In genomic region chrX:41108684-41109205, GRCh38 we compare ENCODE assay signal across 1 cellular context.
TF ChIP-seq lines count a peak whose summit lies in the region.

No MANE protein-coding gene starts in this region.

TF ChIP-seq in WTC11, 78 proteins besides CTCF, POLR2A, EP300 and RAD21:
- no peak for TF ChIP-seq ZNF425 (CRISPR knock-in tag; conservative IDR thresholded peaks at IDR 0.05)
- TF ChIP-seq CREB1 (CRISPR knock-in tag; IDR thresholded peaks at IDR 0.05), result no peak
- TF ChIP-seq SOX15 (CRISPR knock-in tag; IDR thresholded peaks at IDR 0.05), result no peak
- TF ChIP-seq ZNF512 (CRISPR knock-in tag; IDR thresholded peaks at IDR 0.05; ENCODE audit: borderline replicate concordance), result no peak
- TF ChIP-seq ZNF532 (CRISPR knock-in tag; IDR thresholded peaks at IDR 0.05; ENCODE audit: borderline replicate concordance), result no peak
- TF ChIP-seq, protein P1, sequence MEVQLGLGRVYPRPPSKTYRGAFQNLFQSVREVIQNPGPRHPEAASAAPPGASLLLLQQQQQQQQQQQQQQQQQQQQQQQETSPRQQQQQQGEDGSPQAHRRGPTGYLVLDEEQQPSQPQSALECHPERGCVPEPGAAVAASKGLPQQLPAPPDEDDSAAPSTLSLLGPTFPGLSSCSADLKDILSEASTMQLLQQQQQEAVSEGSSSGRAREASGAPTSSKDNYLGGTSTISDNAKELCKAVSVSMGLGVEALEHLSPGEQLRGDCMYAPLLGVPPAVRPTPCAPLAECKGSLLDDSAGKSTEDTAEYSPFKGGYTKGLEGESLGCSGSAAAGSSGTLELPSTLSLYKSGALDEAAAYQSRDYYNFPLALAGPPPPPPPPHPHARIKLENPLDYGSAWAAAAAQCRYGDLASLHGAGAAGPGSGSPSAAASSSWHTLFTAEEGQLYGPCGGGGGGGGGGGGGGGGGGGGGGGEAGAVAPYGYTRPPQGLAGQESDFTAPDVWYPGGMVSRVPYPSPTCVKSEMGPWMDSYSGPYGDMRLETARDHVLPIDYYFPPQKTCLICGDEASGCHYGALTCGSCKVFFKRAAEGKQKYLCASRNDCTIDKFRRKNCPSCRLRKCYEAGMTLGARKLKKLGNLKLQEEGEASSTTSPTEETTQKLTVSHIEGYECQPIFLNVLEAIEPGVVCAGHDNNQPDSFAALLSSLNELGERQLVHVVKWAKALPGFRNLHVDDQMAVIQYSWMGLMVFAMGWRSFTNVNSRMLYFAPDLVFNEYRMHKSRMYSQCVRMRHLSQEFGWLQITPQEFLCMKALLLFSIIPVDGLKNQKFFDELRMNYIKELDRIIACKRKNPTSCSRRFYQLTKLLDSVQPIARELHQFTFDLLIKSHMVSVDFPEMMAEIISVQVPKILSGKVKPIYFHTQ (CRISPR knock-in tag; IDR thresholded peaks at IDR 0.05), result no peak
- TF ChIP-seq ZNF281 (CRISPR knock-in tag; IDR thresholded peaks at IDR 0.05), result no peak
- no peak for TF ChIP-seq IRF2 (CRISPR knock-in tag; IDR thresholded peaks at IDR 0.05; ENCODE audit: borderline replicate concordance, low read depth)
- no peak for TF ChIP-seq PRDM15 (CRISPR knock-in tag; IDR thresholded peaks at IDR 0.05)
- no peak for TF ChIP-seq SP1 (CRISPR knock-in tag; conservative IDR thresholded peaks at IDR 0.05)
- no peak for TF ChIP-seq OVOL2 (CRISPR knock-in tag; IDR thresholded peaks at IDR 0.05; ENCODE audit: borderline replicate concordance)
- TF ChIP-seq, protein P2, sequence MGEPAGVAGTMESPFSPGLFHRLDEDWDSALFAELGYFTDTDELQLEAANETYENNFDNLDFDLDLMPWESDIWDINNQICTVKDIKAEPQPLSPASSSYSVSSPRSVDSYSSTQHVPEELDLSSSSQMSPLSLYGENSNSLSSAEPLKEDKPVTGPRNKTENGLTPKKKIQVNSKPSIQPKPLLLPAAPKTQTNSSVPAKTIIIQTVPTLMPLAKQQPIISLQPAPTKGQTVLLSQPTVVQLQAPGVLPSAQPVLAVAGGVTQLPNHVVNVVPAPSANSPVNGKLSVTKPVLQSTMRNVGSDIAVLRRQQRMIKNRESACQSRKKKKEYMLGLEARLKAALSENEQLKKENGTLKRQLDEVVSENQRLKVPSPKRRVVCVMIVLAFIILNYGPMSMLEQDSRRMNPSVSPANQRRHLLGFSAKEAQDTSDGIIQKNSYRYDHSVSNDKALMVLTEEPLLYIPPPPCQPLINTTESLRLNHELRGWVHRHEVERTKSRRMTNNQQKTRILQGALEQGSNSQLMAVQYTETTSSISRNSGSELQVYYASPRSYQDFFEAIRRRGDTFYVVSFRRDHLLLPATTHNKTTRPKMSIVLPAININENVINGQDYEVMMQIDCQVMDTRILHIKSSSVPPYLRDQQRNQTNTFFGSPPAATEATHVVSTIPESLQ (CRISPR knock-in tag; IDR thresholded peaks at IDR 0.05), result no peak
- TF ChIP-seq TEAD4 (CRISPR knock-in tag; IDR thresholded peaks at IDR 0.05), result no peak
- TF ChIP-seq SMAD4 (CRISPR knock-in tag; IDR thresholded peaks at IDR 0.05), result no peak
- TF ChIP-seq ETV6 (CRISPR knock-in tag; IDR thresholded peaks at IDR 0.05), result no peak
- no peak for TF ChIP-seq ATF2 (CRISPR knock-in tag; IDR thresholded peaks at IDR 0.05; ENCODE audit: borderline replicate concordance, low read depth)
TF ChIP-seq in WTC11: peak in this region for 0.
